21 cellular contexts compared by ENCODE assay signal in genomic region chr15:101536875-101537405, GRCh38. TPM values are rescaled to one million over a fixed set of nuclear protein-coding genes. Genes with fewer than 3 reads are reported as not detected.
A peak's percentile ranks its signal among the peaks of the same experiment; 100 is the strongest.
DNase-seq lines count a peak whose midpoint lies in the region; ATAC-seq and TF ChIP-seq lines count a peak whose summit lies in the region.
"Had no signal": no experiment of that assay in that cellular context is flagged by ENCODE, and none has a peak within 500 bp of the region (broad histone marks: within the 10 kb centered on the region; RNA-seq: fewer than 3 reads in every experiment).

No MANE protein-coding gene starts in this region.

- BruUV-seq in OCI-LY7 (replicated peaks; lab: Mats Ljungman, UMichigan), result no TSS peak

- no peaks in the 10 kb centered on the region for H3K27me3 Mint-ChIP-seq in mesothelial cell of epicardium (ENCODE audit: low read depth)
- H3K27me3 Mint-ChIP-seq in activated T-helper 17 cell treated with anti-CD3 and anti-CD28 coated beads, Interleukin-2, amount 50 U/mL, for 72 hours, result peaks cover 23% of the 10 kb centered on the region

- H3K4me3 Mint-ChIP-seq in mesothelial cell of epicardium, result no peak overlapping the region
- no peak overlapping the region for H3K4me3 Mint-ChIP-seq in activated T-helper 17 cell treated with anti-CD3 and anti-CD28 coated beads, Interleukin-2, amount 50 U/mL, for 72 hours
- H3K4me3 Mint-ChIP-seq: CD4-positive, alpha-beta memory T cell had no signal

- ATAC-seq in Right ventricle myocardium superior (ENCODE audit: poor library complexity), result no peak
- ATAC-seq in GM19328 (IDR thresholded peaks at IDR 0.05; ENCODE audit: unreplicated experiment), result no peak
- ATAC-seq in activated T-helper 17 cell treated with anti-CD3 and anti-CD28 coated beads, Interleukin-2, amount 50 U/mL, for 72 hours (replicated peaks), result no peak
- ATAC-seq: K562 had no signal

- peaks cover 3% of the 10 kb centered on the region for H3K9me3 Mint-ChIP-seq in mesothelial cell of epicardium
- H3K9me3 Mint-ChIP-seq in activated T-helper 17 cell treated with anti-CD3 and anti-CD28 coated beads, Interleukin-2, amount 50 U/mL, for 72 hours, result no peaks in the 10 kb centered on the region

- intact Hi-C loops in Right ventricle myocardium superior (cut with DNase I), result no loop called here
- intact Hi-C loops in left ventricle myocardium inferior (cut with micrococcal nuclease), result no loop called here
- intact Hi-C loops in OCI-LY7 (cut with micrococcal nuclease; ENCODE audit: unreplicated experiment), result no loop called here

- H3K4me1 Mint-ChIP-seq in mesothelial cell of epicardium, result peaks cover 27% of the 10 kb centered on the region
- peaks cover 5% of the 10 kb centered on the region for H3K4me1 Mint-ChIP-seq in activated T-helper 17 cell treated with anti-CD3 and anti-CD28 coated beads, Interleukin-2, amount 50 U/mL, for 72 hours
- H3K4me1 Mint-ChIP-seq: CD4-positive, alpha-beta memory T cell had no signal

- DNase-seq in Right ventricle myocardium superior (peak; percentile 36), left ventricle myocardium inferior (no peak), SK-N-MC (ENCODE audit: low read depth, low spot score) (no peak), mesothelial cell of epicardium (ENCODE audit: low spot score in 2 of 2, unreplicated experiment in 2 of 2) (peak in 1 of 2 experiments; percentile 30), ureter (ENCODE audit: low spot score) (peak; percentile 40), OCI-LY7 (ENCODE audit: low spot score) (no peak)
- DNase-seq: BE2C; CD4-positive, alpha-beta memory T cell; DMS53; EL; GOT3; NCI-H1105 treated with DMSO at 0.1 percent for 48 hours; NCI-H1694; NCI-H2107; NCI-H510A; NCI-H774; OCI-M1; SHP77 had no signal

- no peaks in the 10 kb centered on the region for H3K36me3 Mint-ChIP-seq in mesothelial cell of epicardium
- H3K36me3 Mint-ChIP-seq in activated T-helper 17 cell treated with anti-CD3 and anti-CD28 coated beads, Interleukin-2, amount 50 U/mL, for 72 hours (ENCODE audit: low read depth), result no peaks in the 10 kb centered on the region
- H3K36me3 Mint-ChIP-seq: CD4-positive, alpha-beta memory T cell had no signal

- H3K9me2 ChIP-seq in OCI-LY7 (ENCODE audit: insufficient read depth, low read length), result no peaks in the 10 kb centered on the region

- H3K9me3 ChIP-seq in left ventricle myocardium inferior (replicated peaks) (peaks cover 8% of the 10 kb centered on the region), SK-N-MC (ENCODE audit: low read depth, low read length) (no peaks in the 10 kb centered on the region), OCI-LY7 (ENCODE audit: low read length) (no peaks in the 10 kb centered on the region)
- H3K9me3 ChIP-seq: BE2C had no signal

- H3K4me1 ChIP-seq in left ventricle myocardium inferior (no peaks in the 10 kb centered on the region), OCI-LY7 (ENCODE audit: insufficient read depth, low read length, poor library complexity, severe bottlenecking) (no peaks in the 10 kb centered on the region)
- H3K4me1 ChIP-seq: BE2C had no signal

- H3K79me2 ChIP-seq in OCI-LY7 (ENCODE audit: insufficient read depth, low read depth, low read length), result no peaks in the 10 kb centered on the region

- POLR2A ChIA-PET in OCI-LY7 (lab: Charles Lee), result interaction anchor here (0.7 kb wide), 1 partner anchor 22 kb away, joined by 3 read pairs; no protein-coding TSS in a partner anchor

- peak overlapping the region; percentile 44 for H3K27ac Mint-ChIP-seq in mesothelial cell of epicardium
- H3K27ac Mint-ChIP-seq in activated T-helper 17 cell treated with anti-CD3 and anti-CD28 coated beads, Interleukin-2, amount 50 U/mL, for 72 hours, result no peak overlapping the region
- H3K27ac Mint-ChIP-seq: CD4-positive, alpha-beta memory T cell had no signal

- peaks cover 7% of the 10 kb centered on the region for H3K27me3 ChIP-seq in left ventricle myocardium inferior (ENCODE audit: low read depth)
- H3K27me3 ChIP-seq: BE2C had no signal

- no peak overlapping the region for H2AFZ ChIP-seq in OCI-LY7 (ENCODE audit: low read length)

- no peaks in the 10 kb centered on the region for H4K20me1 ChIP-seq in OCI-LY7 (ENCODE audit: insufficient read depth, low read length)

- H3K9ac ChIP-seq in SK-N-MC (ENCODE audit: insufficient read length), result no peak overlapping the region

- H3K36me3 ChIP-seq in left ventricle myocardium inferior, result no peaks in the 10 kb centered on the region
- no peaks in the 10 kb centered on the region for H3K36me3 ChIP-seq in SK-N-MC (ENCODE audit: insufficient read depth, low read length)
- H3K36me3 ChIP-seq in OCI-LY7 (ENCODE audit: insufficient read depth, low read length), result no peaks in the 10 kb centered on the region
- H3K36me3 ChIP-seq: BE2C had no signal

- H3K27ac ChIP-seq in left ventricle myocardium inferior (replicated peaks), result no peak overlapping the region
- peak overlapping the region; percentile 76 for H3K27ac ChIP-seq in SK-N-MC
- H3K27ac ChIP-seq in OCI-LY7 (ENCODE audit: low read depth, low read length, poor library complexity, severe bottlenecking), result no peak overlapping the region

- H3K4me2 ChIP-seq in OCI-LY7 (ENCODE audit: low read length), result no peak overlapping the region

- H3K4me3 ChIP-seq in left ventricle myocardium inferior (no peak overlapping the region), SK-N-MC (no peak overlapping the region), OCI-LY7 (ENCODE audit: low read depth, low read length, poor library complexity, severe bottlenecking) (no peak overlapping the region)
- H3K4me3 ChIP-seq: K562 had no signal

- TF ChIP-seq CTCF in left ventricle myocardium inferior (IDR thresholded peaks at IDR 0.05; ENCODE audit: borderline replicate concordance) (no peak), mesothelial cell of epicardium (IDR thresholded peaks at IDR 0.05; ENCODE audit: unreplicated experiment) (no peak), OCI-LY7 (conservative IDR thresholded peaks at IDR 0.05; ENCODE audit: low read length) (no peak)

- CTCF ChIA-PET in OCI-LY7 (lab: Charles Lee; ENCODE audit: unreplicated experiment), result no interaction called here

RNA-seq across cellular contexts. Expression of gene PCSK6, which starts 47.4 kb away (rescaled TPM):
- total RNA-seq in Right ventricle myocardium superior (34.7 TPM), left ventricle myocardium inferior (28.6 TPM), mesothelial cell of epicardium (3.7 to 4.5 TPM (median 3.7 TPM) in 3 replicates), ureter (14.5 TPM), OCI-LY7 (2022) (0.57 TPM in 1 of 2 replicates, not detected in the other)
- not detected in 2 replicates for total RNA-seq in OCI-LY7 (2014; rRNA removed; shearing (Covaris generic))
- 1 to 10 TPM in 1 of 2 donors, under 1 TPM in 1; 0.56 to 1.3 TPM for total RNA-seq in activated T-helper 17 cell treated with anti-CD3 and anti-CD28 coated beads, Interleukin-2, amount 50 U/mL, for 72 hours

Comparison
In these comparisons a context has a peak if more than half of its experiments do, and no peak if none do; other contexts are left out.
1. DNase-seq: peak in Right ventricle myocardium superior (single experiment) and ureter (single experiment); none in left ventricle myocardium inferior (single experiment), SK-N-MC (single experiment) and OCI-LY7 (single experiment).